9 cellular contexts compared by ENCODE assay signal in the genomic region with DNA sequence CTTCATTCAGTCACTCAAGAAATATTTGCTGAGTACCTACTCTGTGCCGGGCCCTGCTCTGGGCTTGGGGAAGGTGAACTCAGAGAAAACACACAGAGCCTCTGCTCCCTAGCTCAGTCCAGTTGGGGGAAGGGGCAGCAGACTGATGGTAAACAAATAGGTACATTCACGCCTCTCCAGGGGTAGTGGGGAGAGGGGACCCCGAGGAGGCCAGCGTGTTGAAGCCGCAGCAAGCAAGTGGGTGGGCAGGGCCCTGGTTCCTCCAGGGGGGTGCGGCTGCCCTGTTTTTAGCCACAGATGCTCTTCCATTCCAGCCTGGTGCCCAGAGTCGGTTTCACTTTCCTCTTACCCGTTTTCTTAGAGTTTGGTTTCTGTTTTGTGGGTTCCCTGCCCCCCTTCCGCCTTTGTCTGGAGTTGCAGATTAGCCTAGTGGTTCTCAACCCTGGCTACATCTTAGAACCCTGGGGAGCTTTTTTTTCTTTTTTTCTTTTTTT. TPM values are rescaled to one million over a fixed set of nuclear protein-coding genes. Genes with fewer than 3 reads are reported as not detected.
DNase-seq lines count a peak whose midpoint lies in the region; ATAC-seq and TF ChIP-seq lines count a peak whose summit lies in the region.
"Had no signal": no experiment of that assay in that cellular context is flagged by ENCODE, and none has a peak within 500 bp of the region (broad histone marks: within the 10 kb centered on the region; RNA-seq: fewer than 3 reads in every experiment).

No MANE protein-coding gene starts in this region.

- H3K79me1 ChIP-seq in mesenchymal stem cell (replicated peaks; ENCODE audit: low read length, poor library complexity, severe bottlenecking), result peaks cover 6% of the 10 kb centered on the region

- no peak overlapping the region for H3K14ac ChIP-seq in mesenchymal stem cell (ENCODE audit: low read length in 2 of 2)

- H2BK15ac ChIP-seq in mesenchymal stem cell (ENCODE audit: low read depth, poor library complexity, severe bottlenecking), result no peak overlapping the region

- H2BK12ac ChIP-seq in mesenchymal stem cell (ENCODE audit: low read length in 2 of 2), result no peak overlapping the region

- TF ChIP-seq CTCF in right atrium auricular region (IDR thresholded peaks at IDR 0.05) (no peak), thoracic aorta (IDR thresholded peaks at IDR 0.05) (no peak)

- DNase-seq in cardiac septum (ENCODE audit: low spot score) (peak; percentile 77), right atrium auricular region (ENCODE audit: low spot score) (no peak), NOMO-1 treated with DMSO at 0.1 percent for 48 hours (lab: John Stamatoyannopoulos, UW; ENCODE audit: unreplicated experiment) (peak; percentile 86), mesenchymal stem cell (peak; percentile 44), thoracic aorta (ENCODE audit: low spot score) (no peak), HAP-1 (ENCODE audit: low spot score in 2 of 2) (no peak), EL (no peak)
- peak; percentile 76 to 79 for DNase-seq in activated T-cell treated with anti-CD3 and anti-CD28 coated beads, Interleukin-2, amount 50 U/mL, for 48 hours

- in situ Hi-C loops in HAP-1 (cut with MboI; ENCODE audit: low sequenced_read_pairs), result no loop called here

- H3K18ac ChIP-seq in mesenchymal stem cell (ENCODE audit: low read depth in 1 of 2, low read length in 2 of 2), result no peak overlapping the region

- H3K9me3 ChIP-seq in right atrium auricular region (no peaks in the 10 kb centered on the region), mesenchymal stem cell (ENCODE audit: control insufficient read depth, low read length) (no peaks in the 10 kb centered on the region), thoracic aorta (no peaks in the 10 kb centered on the region), HAP-1 (no peaks in the 10 kb centered on the region)

- H3K4me1 ChIP-seq in right atrium auricular region (no peaks in the 10 kb centered on the region), mesenchymal stem cell (ENCODE audit: control insufficient read depth, insufficient read depth, low read depth, low read length) (no peaks in the 10 kb centered on the region), thoracic aorta (ENCODE audit: control insufficient read depth in 1 of 2, low read depth in 2 of 2) (no peaks in the 10 kb centered on the region), HAP-1 (no peaks in the 10 kb centered on the region)

- no peak overlapping the region for H2BK5ac ChIP-seq in mesenchymal stem cell (ENCODE audit: low read depth, low read length, poor library complexity, severe bottlenecking)

- H4K91ac ChIP-seq in mesenchymal stem cell (ENCODE audit: low read length), result peak overlapping the region; percentile 11

- no peak overlapping the region for H2BK120ac ChIP-seq in mesenchymal stem cell (ENCODE audit: low read depth, low read length)

- no peak overlapping the region for H3K23ac ChIP-seq in mesenchymal stem cell (ENCODE audit: low read length in 2 of 2)

- H2AFZ ChIP-seq in mesenchymal stem cell (ENCODE audit: low read depth, low read length), result no peak overlapping the region

- peak overlapping the region; percentile 29 for H3K9ac ChIP-seq in mesenchymal stem cell (ENCODE audit: low read length)

- H3K4me3 ChIP-seq in right atrium auricular region (no peak overlapping the region), mesenchymal stem cell (ENCODE audit: insufficient read depth in 1 of 2, low read depth in 1 of 2, low read length in 2 of 2) (no peak overlapping the region), thoracic aorta (peak overlapping the region; percentile 34), HAP-1 (no peak overlapping the region)

- H4K8ac ChIP-seq in mesenchymal stem cell (ENCODE audit: low read length), result no peak overlapping the region

- WGBS in mesenchymal stem cell, result 85% methylated on average over 8 of the region's 9 CpGs

- no peak overlapping the region for H2AK5ac ChIP-seq in mesenchymal stem cell (ENCODE audit: low read length, severe bottlenecking)

- H3K36me3 ChIP-seq in right atrium auricular region (peaks cover 2% of the 10 kb centered on the region), mesenchymal stem cell (ENCODE audit: control insufficient read depth in 1 of 2, insufficient read depth in 2 of 2, low read depth in 1 of 2, low read length in 2 of 2) (peaks cover 13 to 25% of the 10 kb centered on the region in 2 experiments), thoracic aorta (peaks cover 3% of the 10 kb centered on the region), HAP-1 (replicated peaks) (peaks cover under 1% of the 10 kb centered on the region; the same call in 1 of the 2 replicates)

- H3K27ac ChIP-seq in right atrium auricular region (no peak overlapping the region), mesenchymal stem cell (ENCODE audit: low read length, poor library complexity, severe bottlenecking) (no peak overlapping the region), thoracic aorta (no peak overlapping the region)

- intact Hi-C loops in cardiac septum (cut with DNase I), result no loop called here

- no peak overlapping the region for H3K4ac ChIP-seq in mesenchymal stem cell (ENCODE audit: low read depth in 1 of 2, low read length in 2 of 2)

- H3K27me3 ChIP-seq in right atrium auricular region, result no peaks in the 10 kb centered on the region
- H3K27me3 ChIP-seq in mesenchymal stem cell (ENCODE audit: control insufficient read depth in 1 of 2, insufficient read depth in 1 of 2, low read length in 2 of 2), result no peaks in the 10 kb centered on the region
- H3K27me3 ChIP-seq in thoracic aorta (replicated peaks; ENCODE audit: insufficient read depth), result no peaks in the 10 kb centered on the region
- no peaks in the 10 kb centered on the region for H3K27me3 ChIP-seq in HAP-1 (ENCODE audit: low read depth)

- ATAC-seq in thoracic aorta (ENCODE audit: insufficient number of reproducible peaks, low FRiP score, low read depth), result no peak

- no peak overlapping the region for H3K4me2 ChIP-seq in mesenchymal stem cell (ENCODE audit: low read length, poor library complexity, severe bottlenecking)

RNA-seq across cellular contexts. Expression of gene DRAP1, which starts 8.7 kb away (rescaled TPM):
- total RNA-seq in cardiac septum (113 TPM), right atrium auricular region (10 to 100 TPM; 72.1 to 83.1 TPM), thoracic aorta (10 to 100 TPM; 82.5 to 91.2 TPM)
- polyA plus RNA-seq in mesenchymal stem cell (2013, experiment 1 of 2), result 177 TPM
- polyA plus RNA-seq in mesenchymal stem cell (2013, experiment 2 of 2), result 180 TPM

RNA-seq across cellular contexts. Expression of gene C11orf68, which starts 9.1 kb away (rescaled TPM):
- total RNA-seq in cardiac septum (45.2 TPM), right atrium auricular region (10 to 100 TPM; 13.9 to 23.5 TPM), thoracic aorta (10 to 100 TPM; 16.3 to 27.9 TPM)
- polyA plus RNA-seq in mesenchymal stem cell (2013, experiment 1 of 2), result 38.9 TPM
- 38.2 TPM for polyA plus RNA-seq in mesenchymal stem cell (2013, experiment 2 of 2)

RNA-seq across cellular contexts. Expression of gene TSGA10IP, which starts 17.3 kb away (rescaled TPM):
- not detected for total RNA-seq in cardiac septum
- total RNA-seq in right atrium auricular region, result not detected
- not detected for polyA plus RNA-seq in mesenchymal stem cell (2013, experiment 1 of 2)
- polyA plus RNA-seq in mesenchymal stem cell (2013, experiment 2 of 2), result not detected
- total RNA-seq in thoracic aorta, result not detected
- total RNA-seq: bronchial epithelial cell had no signal

RNA-seq across cellular contexts. Expression of gene FOSL1, which starts 27.8 kb away (rescaled TPM):
- total RNA-seq in cardiac septum (2.0 TPM), right atrium auricular region (1 to 10 TPM; 4.9 to 6.8 TPM), thoracic aorta (100 to 1,000 TPM in 1 of 2 donors, 10 to 100 TPM in 1; 25.6 to 143 TPM)
- 40.2 TPM for polyA plus RNA-seq in mesenchymal stem cell (2013, experiment 1 of 2)
- 38.9 TPM for polyA plus RNA-seq in mesenchymal stem cell (2013, experiment 2 of 2)

RNA-seq across cellular contexts. Expression of gene SART1, which starts 33.6 kb away (rescaled TPM):
- total RNA-seq in cardiac septum (35.9 TPM), right atrium auricular region (10 to 100 TPM; 20.7 to 42.5 TPM), thoracic aorta (10 to 100 TPM; 32.5 to 38.0 TPM)
- polyA plus RNA-seq in mesenchymal stem cell (2013, experiment 1 of 2), result 36.4 TPM
- polyA plus RNA-seq in mesenchymal stem cell (2013, experiment 2 of 2), result 39.6 TPM

Comparison
In these comparisons a context has a peak if more than half of its experiments do, and no peak if none do; other contexts are left out.
1. DNase-seq: peak in cardiac septum (single experiment), NOMO-1 treated with DMSO at 0.1 percent for 48 hours (single experiment), activated T-cell treated with anti-CD3 and anti-CD28 coated beads, Interleukin-2, amount 50 U/mL, for 48 hours (2 of 2) and mesenchymal stem cell (single experiment); none in right atrium auricular region (single experiment), thoracic aorta (single experiment), HAP-1 (0 of 2) and EL (single experiment).